Comparison of ENCODE assay signal across 1 cellular context in genomic region chr15:92899910-92900711, GRCh38.
TF ChIP-seq lines count a peak whose summit lies in the region.

Gene CHD2, plus strand, starts transcription at chr15:92900324. Its CDS starts 914 bp downstream, at chr15:92901238.

TF ChIP-seq in HEK293, 187 proteins besides CTCF, POLR2A, EP300 and RAD21 (continued from another document and continues in another):
- peak; percentile 73 for TF ChIP-seq ZNF518A (tag by site-specific recombination; conservative IDR thresholded peaks at IDR 0.05; ENCODE audit: low read depth)
- TF ChIP-seq ZBTB7A (tag by site-specific recombination; IDR thresholded peaks at IDR 0.05; ENCODE audit: low read depth): no peak
- no peak for TF ChIP-seq GLI4 (tag by site-specific recombination; IDR thresholded peaks at IDR 0.05)
- no peak for TF ChIP-seq ZNF132 (tag by site-specific recombination; IDR thresholded peaks at IDR 0.05; ENCODE audit: borderline replicate concordance)
- peak; percentile 95 for TF ChIP-seq GLIS2 (tag by site-specific recombination; IDR thresholded peaks at IDR 0.05)
- TF ChIP-seq ZNF837 (tag by site-specific recombination; IDR thresholded peaks at IDR 0.05): no peak
- no peak for TF ChIP-seq ZNF48 (tag by site-specific recombination; IDR thresholded peaks at IDR 0.05)
- TF ChIP-seq ZIC2 (tag by site-specific recombination; IDR thresholded peaks at IDR 0.05): no peak; the same call in none of the 2 replicates
- TF ChIP-seq PRDM10 (tag by site-specific recombination; IDR thresholded peaks at IDR 0.05): peak; percentile 77
- TF ChIP-seq ZNF280C (tag by site-specific recombination; IDR thresholded peaks at IDR 0.05): no peak
- no peak for TF ChIP-seq HIC1 (tag by site-specific recombination; IDR thresholded peaks at IDR 0.05)
- no peak for TF ChIP-seq ZNF670 (tag by site-specific recombination; IDR thresholded peaks at IDR 0.05; ENCODE audit: low read depth)
- TF ChIP-seq HOXA7 (CRISPR knock-in tag; IDR thresholded peaks at IDR 0.05; ENCODE audit: borderline replicate concordance): no peak
- no peak for TF ChIP-seq OSR2 (tag by site-specific recombination; IDR thresholded peaks at IDR 0.05)
- TF ChIP-seq ZNF791 (tag by site-specific recombination; IDR thresholded peaks at IDR 0.05): no peak
- no peak; the same call in 1 of the 2 replicates for TF ChIP-seq PBX3 (CRISPR knock-in tag; IDR thresholded peaks at IDR 0.05)
- peak; percentile 33 for TF ChIP-seq SETDB1 (IDR thresholded peaks at IDR 0.05; ENCODE audit: insufficient read length, low read length)
- no peak for TF ChIP-seq ZNF514 (tag by site-specific recombination; IDR thresholded peaks at IDR 0.05)
- no peak for TF ChIP-seq ZNF174 (tag by site-specific recombination; IDR thresholded peaks at IDR 0.05)
- no peak for TF ChIP-seq ZNF354C (tag by site-specific recombination; IDR thresholded peaks at IDR 0.05; ENCODE audit: borderline replicate concordance, low read depth)
- TF ChIP-seq ZNF112 (tag by site-specific recombination; IDR thresholded peaks at IDR 0.05): no peak
- no peak for TF ChIP-seq ZNF239 (tag by site-specific recombination; IDR thresholded peaks at IDR 0.05)
- TF ChIP-seq ZNF571 (tag by site-specific recombination; IDR thresholded peaks at IDR 0.05): no peak
- peak; percentile 93 for TF ChIP-seq PATZ1 (tag by site-specific recombination; IDR thresholded peaks at IDR 0.05)
- TF ChIP-seq PRDM4 (tag by site-specific recombination; IDR thresholded peaks at IDR 0.05): no peak
- TF ChIP-seq ZNF416 (tag by site-specific recombination; IDR thresholded peaks at IDR 0.05): no peak
- TF ChIP-seq ZSCAN5A (tag by site-specific recombination; IDR thresholded peaks at IDR 0.05): no peak
- no peak for TF ChIP-seq ZBTB44 (tag by site-specific recombination; IDR thresholded peaks at IDR 0.05)
- TF ChIP-seq ZNF792 (tag by site-specific recombination; IDR thresholded peaks at IDR 0.05): no peak
- peak; percentile 54; the same call in 1 of the 2 replicates for TF ChIP-seq KLF8 (tag by site-specific recombination; IDR thresholded peaks at IDR 0.05)
- TF ChIP-seq ZNF660 (tag by site-specific recombination; IDR thresholded peaks at IDR 0.05): 0 out of 2 replicates have a peak, but pooled peaks have one; percentile 44
- peak; percentile 89 for TF ChIP-seq ZNF362 (tag by site-specific recombination; IDR thresholded peaks at IDR 0.05)
